In the genomic region with DNA sequence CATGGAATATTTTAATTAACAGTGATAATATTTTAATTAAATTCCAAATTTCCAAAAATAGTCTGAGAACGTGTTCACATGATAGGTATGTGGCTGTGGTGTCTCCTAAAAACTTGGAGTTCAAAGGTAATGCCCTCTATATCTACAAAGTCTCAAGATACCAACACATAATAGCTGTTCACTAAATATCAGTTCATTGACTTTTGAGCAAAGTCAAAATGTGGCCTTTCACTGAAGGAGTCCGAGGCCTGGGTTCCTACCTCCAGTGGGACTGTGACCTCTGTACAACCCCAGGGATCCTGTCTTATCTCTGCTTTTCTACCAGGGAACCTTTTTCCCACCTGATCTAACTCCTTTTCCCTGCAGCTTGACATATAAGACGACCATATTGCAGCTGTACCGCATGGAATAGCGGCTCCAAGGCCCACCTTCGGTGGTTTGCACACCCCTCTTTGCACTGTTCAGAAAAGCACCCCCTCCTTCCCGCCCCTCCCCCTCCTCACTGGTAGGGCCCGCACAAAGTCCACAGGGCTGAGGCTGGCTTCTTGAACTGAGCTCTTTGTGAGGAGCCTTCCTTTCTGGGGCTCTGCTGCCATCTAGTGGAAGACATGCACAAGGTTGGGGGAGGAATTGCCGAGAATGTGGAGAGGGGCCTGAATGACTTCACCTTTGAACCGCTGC, we compare ENCODE assay signal across 8 cellular contexts. TPM values are rescaled to one million over a fixed set of nuclear protein-coding genes. Genes with fewer than 3 reads are reported as not detected.
DNase-seq lines count a peak whose midpoint lies in the region; ATAC-seq and TF ChIP-seq lines count a peak whose summit lies in the region.

No MANE protein-coding gene starts in this region.

- no peak overlapping the region for H3K4me3 ChIP-seq in OCI-LY7 (ENCODE audit: low read depth, low read length, poor library complexity, severe bottlenecking)
- no peak overlapping the region for H3K4me3 ChIP-seq in epithelial cell of proximal tubule (ENCODE audit: low read depth, low read length)

- H3K79me2 ChIP-seq in OCI-LY7 (ENCODE audit: insufficient read depth, low read depth, low read length) = no peaks in the 10 kb centered on the region

- TF ChIP-seq CTCF in GM12873 (IDR thresholded peaks at IDR 0.05; ENCODE audit: insufficient read depth, low read depth, low read length, missing control alignments) (peak; percentile 91), OCI-LY7 (conservative IDR thresholded peaks at IDR 0.05; ENCODE audit: low read length) (peak; percentile 88), epithelial cell of proximal tubule (conservative IDR thresholded peaks at IDR 0.05; ENCODE audit: low read depth, low read length) (peak; percentile 96)

- H4K20me1 ChIP-seq in OCI-LY7 (ENCODE audit: insufficient read depth, low read length) = no peaks in the 10 kb centered on the region

- intact Hi-C loops in OCI-LY7 (cut with micrococcal nuclease; ENCODE audit: unreplicated experiment) = loop anchor here (1.0 to 2.0 kb wide), 3 partner anchors 169 to 391 kb away; no protein-coding TSS in a partner anchor

- H2AFZ ChIP-seq in OCI-LY7 (ENCODE audit: low read length) = no peak overlapping the region

- H3K27ac ChIP-seq in OCI-LY7 (ENCODE audit: low read depth, low read length, poor library complexity, severe bottlenecking) = no peak overlapping the region

- no TSS peak for BruUV-seq in OCI-LY7 (replicated peaks; lab: Mats Ljungman, UMichigan)

- DNase-seq in HUDEP-2 (lab: John Stamatoyannopoulos, UW; ENCODE audit: unreplicated experiment in 76 of 76) (peak in 73 of 76 experiments; percentile 15 to 93 (median 74)), OCI-LY7 (ENCODE audit: low spot score) (peak; percentile 81), activated T-cell treated with anti-CD3 and anti-CD28 coated beads for 4 hours (peak; percentile 82), epithelial cell of proximal tubule (ENCODE audit: low read depth) (no peak), myocyte (ENCODE audit: low read depth) (peak; percentile 94)
- peak; percentile 61 to 81 for DNase-seq in stimulated activated CD8-positive, alpha-beta memory T cell treated with anti-CD3 and anti-CD28 coated beads, Interleukin-7, amount 100 ng/mL, for 48 hours (ENCODE audit: extremely low read depth in 1 of 2, low read depth in 1 of 2)

- H3K4me2 ChIP-seq in OCI-LY7 (ENCODE audit: low read length) = no peak overlapping the region

- no peaks in the 10 kb centered on the region for H3K4me1 ChIP-seq in OCI-LY7 (ENCODE audit: insufficient read depth, low read length, poor library complexity, severe bottlenecking)

- ATAC-seq in HG03460 (IDR thresholded peaks at IDR 0.05; ENCODE audit: unreplicated experiment) = no peak

- H3K36me3 ChIP-seq in OCI-LY7 (ENCODE audit: insufficient read depth, low read length) = no peaks in the 10 kb centered on the region

- CTCF ChIA-PET in OCI-LY7 (lab: Charles Lee; ENCODE audit: unreplicated experiment) = interaction anchor here (0.5 to 1.0 kb wide), 4 partner anchors 167 to 500 kb away, joined by 3 to 5 read pairs (median 4); no protein-coding TSS in a partner anchor

- POLR2A ChIA-PET in OCI-LY7 (lab: Charles Lee) = interaction anchor here (0.8 to 1.7 kb wide), 2 partner anchors 390 to 391 kb away, joined by 3 to 4 read pairs; no protein-coding TSS in a partner anchor

- H3K9me3 ChIP-seq in OCI-LY7 (ENCODE audit: low read length) = no peaks in the 10 kb centered on the region

- no peaks in the 10 kb centered on the region for H3K9me2 ChIP-seq in OCI-LY7 (ENCODE audit: insufficient read depth, low read length)

RNA-seq across cellular contexts. Expression of a gene that starts 3.1 kb away (rescaled TPM):
- not detected in 2 replicates for total RNA-seq in OCI-LY7 (2014; rRNA removed; shearing (Covaris generic))
- not detected in 2 replicates for total RNA-seq in OCI-LY7 (2022)
- 6.4 and 14.8 TPM in 2 replicates for total RNA-seq in epithelial cell of proximal tubule
- 86.6 and 107 TPM in 2 replicates for total RNA-seq in myocyte
- 36.7 TPM for polyA plus RNA-seq in myocyte (2012)

RNA-seq across cellular contexts. Expression of a gene that starts 44.3 kb away (rescaled TPM):
- 8.0 and 15.4 TPM in 2 replicates for total RNA-seq in OCI-LY7 (2014; rRNA removed; shearing (Covaris generic))
- total RNA-seq in OCI-LY7 (2022) (18.2 and 24.7 TPM in 2 replicates), epithelial cell of proximal tubule (7.4 and 12.1 TPM in 2 replicates), myocyte (13.1 and 13.3 TPM in 2 replicates)
- polyA plus RNA-seq in myocyte (2012) = 17.5 TPM
